ENCODE assay signal across 15 cellular contexts in the genomic region with DNA sequence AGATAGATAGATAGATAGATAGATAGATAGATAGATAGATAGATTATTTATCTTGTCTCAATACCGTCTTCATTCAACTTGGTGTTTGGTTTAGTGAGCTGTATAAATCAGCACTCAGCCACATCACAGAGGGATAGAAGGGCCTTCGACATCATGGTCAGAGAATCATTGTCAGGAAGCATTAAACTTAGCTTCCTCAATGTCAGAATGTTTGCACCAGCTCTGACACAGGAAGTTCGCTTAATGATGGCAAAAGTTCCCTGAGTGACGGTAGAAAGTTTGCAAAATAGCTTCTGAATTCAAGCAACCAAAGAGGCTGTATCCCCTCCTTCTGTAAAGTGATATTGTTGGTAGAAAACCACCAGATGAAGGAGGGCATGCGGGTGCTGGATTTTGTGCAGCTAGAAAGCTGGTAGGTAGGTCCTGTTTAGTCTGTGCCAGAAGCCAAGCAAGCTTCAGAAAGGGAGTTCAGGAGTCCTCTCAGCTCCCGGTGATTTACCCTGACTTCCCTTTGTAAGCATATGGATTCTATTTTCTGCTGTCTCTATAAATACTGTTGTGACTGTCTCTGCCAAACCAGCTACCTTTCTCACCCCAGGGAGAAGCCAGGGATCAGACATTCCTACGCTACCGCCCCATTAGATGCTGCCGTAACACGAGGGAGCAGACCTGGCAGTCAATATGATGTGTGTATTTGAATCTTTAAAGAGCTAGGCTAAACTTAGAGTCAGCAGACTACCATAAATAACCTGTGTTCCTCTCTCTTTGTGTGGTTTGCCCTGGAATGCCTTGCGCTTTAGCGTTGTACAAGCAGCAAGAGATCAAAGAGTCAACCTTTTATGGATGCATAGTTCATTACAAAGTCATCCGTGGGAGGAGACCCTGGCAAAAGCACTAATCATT.
DNase-seq lines count a peak whose midpoint lies in the region; ATAC-seq and TF ChIP-seq lines count a peak whose summit lies in the region.
"Had no signal": no experiment of that assay in that cellular context is flagged by ENCODE, and none has a peak within 500 bp of the region (broad histone marks: within the 10 kb centered on the region; RNA-seq: fewer than 3 reads in every experiment).

No MANE protein-coding gene starts in this region.

- H3K4me3 Mint-ChIP-seq in endothelial cell (ENCODE audit: unreplicated experiment) (no peak overlapping the region), nephron progenitor cell (peak overlapping the region; percentile 70)
- H3K4me3 Mint-ChIP-seq in naive thymus-derived CD4-positive, alpha-beta T cell, result no peak overlapping the region
- H3K4me3 Mint-ChIP-seq: activated CD4-positive, alpha-beta T cell treated with anti-CD3 and anti-CD28 coated beads, Interleukin-2, amount 10 ng/mL, durations not matched to agents 24 days and 14 days; activated naive CD4-positive, alpha-beta T cell treated with anti-CD3 and anti-CD28 coated beads, Interleukin-2, amount 50 U/mL, for 24 hours; stimulated activated naive CD8-positive, alpha-beta T cell treated with anti-CD3 and anti-CD28 coated beads, Interleukin-15, Interleukin-2, amounts not matched to agents 100 ng/mL and 50 ng/mL, for 24 hours had no signal

- intact Hi-C loops in naive thymus-derived CD4-positive, alpha-beta T cell (cut with micrococcal nuclease), result no loop called here
- intact Hi-C loops in testis (cut with DNase I; ENCODE audit: low total_unique reads), result no loop called here

- H3K9me3 ChIP-seq in BLaER1, result no peaks in the 10 kb centered on the region
- no peaks in the 10 kb centered on the region; the same call in 1 of the 2 replicates for H3K9me3 ChIP-seq in NT2/D1 (ENCODE audit: insufficient read depth, low read length)
- no peaks in the 10 kb centered on the region for H3K9me3 ChIP-seq in naive thymus-derived CD4-positive, alpha-beta T cell (ENCODE audit: control insufficient read depth in 2 of 3, low read length in 3 of 3)
- H3K9me3 ChIP-seq in testis, result no peaks in the 10 kb centered on the region
- H3K9me3 ChIP-seq: BE2C had no signal

- H3K4me3 ChIP-seq in BLaER1 (no peak overlapping the region), NT2/D1 (ENCODE audit: insufficient read length, low read depth) (no peak overlapping the region), testis (no peak overlapping the region)
- H3K4me3 ChIP-seq in naive thymus-derived CD4-positive, alpha-beta T cell (ENCODE audit: low read length), result no peak overlapping the region
- H3K4me3 ChIP-seq: lung, PC-9 had no signal

- TF ChIP-seq CTCF in endothelial cell (IDR thresholded peaks at IDR 0.05; ENCODE audit: unreplicated experiment), result no peak
- TF ChIP-seq CTCF in nephron progenitor cell (IDR thresholded peaks at IDR 0.05), result no peak
- no peak for TF ChIP-seq CTCF in testis (IDR thresholded peaks at IDR 0.05)

- H3K4me2 ChIP-seq in BLaER1, result peak overlapping the region; percentile 55
- H3K4me2 ChIP-seq: PC-9 had no signal

- H3K36me3 Mint-ChIP-seq in endothelial cell (ENCODE audit: low read depth, unreplicated experiment) (no peaks in the 10 kb centered on the region), nephron progenitor cell (ENCODE audit: low read depth) (no peaks in the 10 kb centered on the region)
- no peaks in the 10 kb centered on the region for H3K36me3 Mint-ChIP-seq in naive thymus-derived CD4-positive, alpha-beta T cell
- H3K36me3 Mint-ChIP-seq: activated naive CD4-positive, alpha-beta T cell treated with anti-CD3 and anti-CD28 coated beads, Interleukin-2, amount 50 U/mL, for 24 hours had no signal

- peaks cover 12% of the 10 kb centered on the region for H3K4me1 ChIP-seq in BLaER1
- H3K4me1 ChIP-seq in NT2/D1 (ENCODE audit: insufficient read depth, insufficient read length), result no peaks in the 10 kb centered on the region
- no peaks in the 10 kb centered on the region for H3K4me1 ChIP-seq in naive thymus-derived CD4-positive, alpha-beta T cell (ENCODE audit: control insufficient read depth in 2 of 2, insufficient read depth in 2 of 2, low read length in 2 of 2)
- peaks cover 5% of the 10 kb centered on the region for H3K4me1 ChIP-seq in testis
- H3K4me1 ChIP-seq: BE2C had no signal

- peak; percentile 13 for DNase-seq in NT2/D1 (ENCODE audit: low read depth, low spot score)
- DNase-seq in endothelial cell (ENCODE audit: low spot score), result no peak
- DNase-seq in nephron progenitor cell, result peak; percentile 41
- no peak for DNase-seq in naive thymus-derived CD4-positive, alpha-beta T cell
- DNase-seq in NCI-H146 treated with DMSO at 0.1 percent for 48 hours (lab: John Stamatoyannopoulos, UW; ENCODE audit: unreplicated experiment), result no peak
- DNase-seq in testis, result no peak
- DNase-seq: activated CD4-positive, alpha-beta T cell treated with anti-CD3 and anti-CD28 coated beads, Interleukin-2, amount 10 ng/mL, durations not matched to agents 24 days and 14 days; BE2C; NCI-H1694 treated with DMSO at 0.1 percent for 48 hours; PC-9 had no signal

- TF ChIP-seq POLR2A in testis (IDR thresholded peaks at IDR 0.05), result no peak

- no peaks in the 10 kb centered on the region for H3K36me3 ChIP-seq in BLaER1
- H3K36me3 ChIP-seq in NT2/D1 (ENCODE audit: insufficient read depth, insufficient read length, low read length), result no peaks in the 10 kb centered on the region
- no peaks in the 10 kb centered on the region for H3K36me3 ChIP-seq in naive thymus-derived CD4-positive, alpha-beta T cell (ENCODE audit: control insufficient read depth in 2 of 3, insufficient read depth in 3 of 3, low read length in 3 of 3)
- H3K36me3 ChIP-seq in testis (ENCODE audit: low read depth, missing control alignments), result no peaks in the 10 kb centered on the region
- H3K36me3 ChIP-seq: BE2C had no signal

- H3K27me3 ChIP-seq in BLaER1 (no peaks in the 10 kb centered on the region), NT2/D1 (ENCODE audit: insufficient read depth, insufficient read length) (no peaks in the 10 kb centered on the region), testis (no peaks in the 10 kb centered on the region)
- H3K27me3 ChIP-seq in naive thymus-derived CD4-positive, alpha-beta T cell (ENCODE audit: control insufficient read depth in 2 of 2, insufficient read depth in 2 of 2, low read length in 2 of 2), result no peaks in the 10 kb centered on the region
- H3K27me3 ChIP-seq: BE2C had no signal

- ATAC-seq in naive thymus-derived CD4-positive, alpha-beta T cell, result no peak
- no peak for ATAC-seq in HG03460 (IDR thresholded peaks at IDR 0.05; ENCODE audit: unreplicated experiment)

- H3K9ac ChIP-seq in BLaER1 (no peak overlapping the region), NT2/D1 (ENCODE audit: insufficient read length, low read depth) (no peak overlapping the region)

- H3K4me1 Mint-ChIP-seq in endothelial cell (ENCODE audit: unreplicated experiment) (peaks cover 21% of the 10 kb centered on the region), nephron progenitor cell (peaks cover 58% of the 10 kb centered on the region)
- H3K4me1 Mint-ChIP-seq in naive thymus-derived CD4-positive, alpha-beta T cell, result no peaks in the 10 kb centered on the region
- H3K4me1 Mint-ChIP-seq: activated CD4-positive, alpha-beta T cell treated with anti-CD3 and anti-CD28 coated beads, Interleukin-2, amount 10 ng/mL, durations not matched to agents 24 days and 14 days; activated naive CD4-positive, alpha-beta T cell treated with anti-CD3 and anti-CD28 coated beads, Interleukin-2, amount 50 U/mL, for 24 hours had no signal

- H3K27ac ChIP-seq in BLaER1 (no peak overlapping the region), testis (no peak overlapping the region)
- no peak overlapping the region for H3K27ac ChIP-seq in naive thymus-derived CD4-positive, alpha-beta T cell (ENCODE audit: low read depth, low read length)
- H3K27ac ChIP-seq: PC-9 had no signal

- 49 to 53% methylated on average over 13 of the region's 13 CpGs for WGBS in testis, 2 donors

- H3K27me3 Mint-ChIP-seq in endothelial cell (ENCODE audit: unreplicated experiment) (no peaks in the 10 kb centered on the region), nephron progenitor cell (ENCODE audit: low read depth, poor library complexity) (no peaks in the 10 kb centered on the region)
- peaks cover 0 to 28% (median 10%) of the 10 kb centered on the region in 5 donors for H3K27me3 Mint-ChIP-seq in naive thymus-derived CD4-positive, alpha-beta T cell
- H3K27me3 Mint-ChIP-seq: activated CD4-positive, alpha-beta T cell treated with anti-CD3 and anti-CD28 coated beads, Interleukin-2, amount 10 ng/mL, durations not matched to agents 24 days and 14 days had no signal

- CTCF ChIA-PET in naive thymus-derived CD4-positive, alpha-beta T cell (lab: Charles Lee), result interaction anchor here (0.5 kb wide), 1 partner anchor 144 kb away, joined by 3 read pairs; no protein-coding TSS in a partner anchor

- POLR2A ChIA-PET in naive thymus-derived CD4-positive, alpha-beta T cell (lab: Charles Lee), result no interaction called here

- H3K9me3 Mint-ChIP-seq in endothelial cell (ENCODE audit: unreplicated experiment) (no peaks in the 10 kb centered on the region), nephron progenitor cell (no peaks in the 10 kb centered on the region)
- H3K9me3 Mint-ChIP-seq in naive thymus-derived CD4-positive, alpha-beta T cell, result peaks cover 0 to 11% (median 0%) of the 10 kb centered on the region in 11 donors
- H3K9me3 Mint-ChIP-seq: activated CD4-positive, alpha-beta T cell treated with anti-CD3 and anti-CD28 coated beads, Interleukin-2, amount 10 ng/mL, durations not matched to agents 24 days and 14 days; activated naive CD4-positive, alpha-beta T cell treated with anti-CD3 and anti-CD28 coated beads, Interleukin-2, amount 50 U/mL, for 24 hours; stimulated activated naive CD8-positive, alpha-beta T cell treated with anti-CD3 and anti-CD28 coated beads, Interleukin-15, Interleukin-2, amounts not matched to agents 100 ng/mL and 50 ng/mL, for 24 hours had no signal

- peak overlapping the region; percentile 34 for H3K27ac Mint-ChIP-seq in endothelial cell (ENCODE audit: unreplicated experiment)
- H3K27ac Mint-ChIP-seq in nephron progenitor cell, result peak overlapping the region; percentile 99
- no peak overlapping the region for H3K27ac Mint-ChIP-seq in naive thymus-derived CD4-positive, alpha-beta T cell
- H3K27ac Mint-ChIP-seq: activated CD4-positive, alpha-beta T cell treated with anti-CD3 and anti-CD28 coated beads, Interleukin-2, amount 10 ng/mL, durations not matched to agents 24 days and 14 days; activated naive CD4-positive, alpha-beta T cell treated with anti-CD3 and anti-CD28 coated beads, Interleukin-2, amount 50 U/mL, for 24 hours; stimulated activated naive CD8-positive, alpha-beta T cell treated with anti-CD3 and anti-CD28 coated beads, Interleukin-15, Interleukin-2, amounts not matched to agents 100 ng/mL and 50 ng/mL, for 24 hours had no signal

- H4K20me1 ChIP-seq in BLaER1, result no peaks in the 10 kb centered on the region

Comparison
In these comparisons a context has a peak if more than half of its experiments do, and no peak if none do; other contexts are left out.
1. DNase-seq: peak in NT2/D1 (single experiment) and nephron progenitor cell (single experiment); none in endothelial cell (single experiment), naive thymus-derived CD4-positive, alpha-beta T cell (0 of 9), NCI-H146 treated with DMSO at 0.1 percent for 48 hours (single experiment) and testis (single experiment).
2. H3K27ac Mint-ChIP-seq: peak in endothelial cell (single experiment) and nephron progenitor cell (single experiment); none in naive thymus-derived CD4-positive, alpha-beta T cell (0 of 9).